ENCODE assay signal across 21 cellular contexts in the genomic region with DNA sequence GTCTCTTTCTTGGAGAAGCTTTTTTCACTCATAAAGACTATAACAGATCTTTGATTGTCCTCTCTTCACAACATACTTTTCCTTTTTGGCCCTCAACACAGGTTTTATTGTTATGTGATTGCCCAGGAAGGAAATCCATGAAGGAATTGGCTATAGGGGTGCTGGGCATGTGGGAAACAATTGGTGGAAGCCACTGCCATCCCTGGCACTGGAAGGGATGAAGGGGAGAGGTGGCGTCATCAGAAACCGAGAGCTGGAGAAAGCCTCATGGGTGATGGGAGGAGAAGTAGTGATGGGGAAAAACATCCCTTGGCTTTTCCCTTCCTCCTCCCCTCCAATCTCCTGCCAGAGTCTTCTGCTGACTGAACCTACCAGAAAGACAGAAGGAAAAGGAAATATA.
"Had no signal": no experiment of that assay in that cellular context is flagged by ENCODE, and none has a peak within 500 bp of the region (broad histone marks: within the 10 kb centered on the region; RNA-seq: fewer than 3 reads in every experiment).

No MANE protein-coding gene starts in this region.

- H3K27ac ChIP-seq: SJSA1 had no signal

- H3K4me3 ChIP-seq: MG63, SJSA1 had no signal

- H3K9ac ChIP-seq: SK-N-SH had no signal

- H3K27me3 ChIP-seq: MG63, SJSA1 had no signal

- H3K36me3 ChIP-seq: MG63, SJSA1 had no signal

- H3K4me1 ChIP-seq: SJSA1 had no signal

- H3K9me3 ChIP-seq: MG63, SJSA1, SK-N-SH had no signal

- FAIRE-seq: RCC 7860 had no signal

- DNase-seq: Karpas-422, KBM-7, MG63, NCI-H1092, NCI-H1105 treated with DMSO at 0.1 percent for 48 hours, NCI-H1417 treated with DMSO at 0.1 percent for 48 hours, NCI-H146, NCI-H1930, NCI-H2081, NCI-H2107, NCI-H2227 treated with DMSO at 0.1 percent for 48 hours, NCI-H510A, NCI-H524 treated with DMSO at 0.1 percent for 48 hours, NCI-H69, NCI-H774, Right ventricle myocardium superior, RPMI8226, SIG-M5, SK-N-SH had no signal

- H3K4me2 ChIP-seq: SK-N-SH had no signal
